In the genomic region with DNA sequence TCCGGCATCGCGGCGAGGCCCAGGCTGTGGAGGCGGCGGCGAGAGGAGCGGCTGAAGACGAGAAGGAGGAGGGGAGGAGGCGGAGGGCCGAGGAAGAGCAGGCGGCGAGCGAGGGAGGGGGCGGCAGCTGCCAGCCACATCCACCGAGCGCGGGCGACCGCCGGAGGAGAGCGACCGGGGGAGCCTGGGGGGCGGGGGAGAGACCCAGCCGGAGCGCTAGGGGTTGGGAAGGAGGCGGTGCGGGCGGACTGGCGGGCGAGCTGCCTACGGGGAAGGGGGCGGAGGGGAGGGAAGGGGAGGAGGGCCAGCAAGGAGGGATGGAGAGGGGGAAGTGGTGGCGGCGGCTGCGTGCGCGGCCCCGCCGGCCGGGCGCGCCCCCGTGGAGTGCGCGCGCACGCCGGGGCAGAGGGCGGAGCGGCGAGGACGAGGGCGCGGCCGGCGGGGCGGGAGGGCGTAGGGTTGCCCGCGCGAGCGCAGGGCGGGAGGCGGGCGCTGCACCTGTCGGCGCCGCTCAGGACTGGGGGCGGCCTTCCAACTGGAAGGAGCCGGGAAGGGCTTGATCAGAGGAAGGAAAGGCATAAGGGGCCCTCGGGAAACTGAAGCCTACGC, we compare ENCODE assay signal across 8 cellular contexts. TPM values are rescaled to one million over a fixed set of nuclear protein-coding genes. Genes with fewer than 3 reads are reported as not detected.
A peak's percentile ranks its signal among the peaks of the same experiment; 100 is the strongest.
DNase-seq lines count a peak whose midpoint lies in the region; ATAC-seq and TF ChIP-seq lines count a peak whose summit lies in the region.
"Not testable (repeated sequence)": the region's sequence is repeated elsewhere in the genome, so short reads cannot be mapped to it uniquely, and the experiment has no call there.

No MANE protein-coding gene starts in this region.

- H3K4me1 Mint-ChIP-seq in nephron; stimulated activated naive B cell treated with anti-CD40 and anti-IgM and Interleukin-4, amounts not matched to agents 10 μg/mL and 1 μg/mL and 100 μg/mL, for 72 hours: not testable (repeated sequence)

- peak overlapping the region; percentile 48 to 61 (median 56) for H3K4me3 Mint-ChIP-seq in nephron
- peak overlapping the region; percentile 63 to 81 for H3K4me3 Mint-ChIP-seq in stimulated activated naive B cell treated with anti-CD40 and anti-IgM and Interleukin-4, amounts not matched to agents 10 μg/mL and 1 μg/mL and 100 μg/mL, for 72 hours

- not testable (repeated sequence) for H3F3A ChIP-seq in DOHH2 (ENCODE audit: control insufficient read depth, insufficient read depth); Loucy (ENCODE audit: low read depth)

- not testable (repeated sequence) for H3K9me2 ChIP-seq in DOHH2 (replicated peaks; ENCODE audit: control insufficient read depth, low read length); Loucy (replicated peaks; ENCODE audit: low read depth, low read length)

- H3K4me3 ChIP-seq in DOHH2 (ENCODE audit: low read length): peak overlapping the region; percentile 61
- peak overlapping the region; percentile 65 for H3K4me3 ChIP-seq in Loucy (ENCODE audit: low read length, poor library complexity, severe bottlenecking)
- peak overlapping the region; percentile 46 for H3K4me3 ChIP-seq in fibroblast of pulmonary artery (replicated peaks; ENCODE audit: low read depth, low read length)

- not testable (repeated sequence) for H3K27me3 Mint-ChIP-seq in nephron (ENCODE audit: low read depth); stimulated activated naive B cell treated with anti-CD40 and anti-IgM and Interleukin-4, amounts not matched to agents 10 μg/mL and 1 μg/mL and 100 μg/mL, for 72 hours

- H3K9ac ChIP-seq in Loucy (ENCODE audit: low read depth, low read length, poor library complexity, severe bottlenecking): peak overlapping the region; percentile 64

- not testable (repeated sequence) for H3K27me3 ChIP-seq in DOHH2 (ENCODE audit: control insufficient read depth, low read length); Loucy (ENCODE audit: insufficient read depth, low read length, poor library complexity, severe bottlenecking)

- not testable (repeated sequence) for TF ChIP-seq CTCF in DOHH2 (IDR thresholded peaks at IDR 0.05; ENCODE audit: low read depth, low read length, poor library complexity, severe bottlenecking); Loucy (conservative IDR thresholded peaks at IDR 0.05; ENCODE audit: low read length); fibroblast of pulmonary artery (IDR thresholded peaks at IDR 0.05; ENCODE audit: low read length, missing control alignments); nephron (IDR thresholded peaks at IDR 0.05; ENCODE audit: unreplicated experiment in 3 of 3)

- H3K79me2 ChIP-seq in DOHH2 (ENCODE audit: control insufficient read depth, low read length) (peaks cover 35% of the 10 kb centered on the region), Loucy (ENCODE audit: insufficient read depth, low read length) (peaks cover 31% of the 10 kb centered on the region)

- not testable (repeated sequence) for H2AFZ ChIP-seq in Loucy (ENCODE audit: low read length)

- H3K9me3 Mint-ChIP-seq in nephron; stimulated activated naive B cell treated with anti-CD40 and anti-IgM and Interleukin-4, amounts not matched to agents 10 μg/mL and 1 μg/mL and 100 μg/mL, for 72 hours: not testable (repeated sequence)

- H3K4me2 ChIP-seq in DOHH2 (ENCODE audit: low read length) (peak overlapping the region; percentile 59), Loucy (ENCODE audit: low read depth, low read length, poor library complexity, severe bottlenecking) (peak overlapping the region; percentile 51)

- ATAC-seq in stimulated activated naive B cell treated with anti-CD40 and anti-IgM and Interleukin-4, amounts not matched to agents 10 μg/mL and 1 μg/mL and 100 μg/mL, for 72 hours (replicated peaks): peak; percentile 85 to 87

- H3K27ac Mint-ChIP-seq in nephron: peak overlapping the region in 1 of 3 experiments; percentile 63
- peak overlapping the region; percentile 37 for H3K27ac Mint-ChIP-seq in stimulated activated naive B cell treated with anti-CD40 and anti-IgM and Interleukin-4, amounts not matched to agents 10 μg/mL and 1 μg/mL and 100 μg/mL, for 72 hours

- 0 out of 2 replicates have a peak overlapping the region, but pooled peaks have one; percentile 34 for H3K27ac ChIP-seq in DOHH2 (ENCODE audit: low read depth, low read length)

- not testable (repeated sequence) for H3K9me3 ChIP-seq in DOHH2 (ENCODE audit: control insufficient read depth, insufficient read depth, low read length); Loucy (ENCODE audit: insufficient read depth, low read depth, low read length)

- not testable (repeated sequence) for H3K4me1 ChIP-seq in DOHH2 (ENCODE audit: control insufficient read depth, low read length); Loucy (ENCODE audit: insufficient read depth, low read length, poor library complexity, severe bottlenecking)

- H3K36me3 Mint-ChIP-seq in nephron (ENCODE audit: low read depth); stimulated activated naive B cell treated with anti-CD40 and anti-IgM and Interleukin-4, amounts not matched to agents 10 μg/mL and 1 μg/mL and 100 μg/mL, for 72 hours: not testable (repeated sequence)

- peak; percentile 72 for DNase-seq in H4 (ENCODE audit: low spot score)
- DNase-seq in SHP77 (lab: John Stamatoyannopoulos, UW): peak; percentile 78 to 88
- DNase-seq in activated T-helper 9 cell treated with anti-CD3 and anti-CD28 coated beads, Interleukin-2, amount 50 U/mL, for 16 hours (ENCODE audit: low read depth): peak; percentile 77
- DNase-seq in fibroblast of pulmonary artery (ENCODE audit: low read depth): peak; percentile 77
- peak; percentile 74 for DNase-seq in stimulated activated naive B cell treated with anti-CD40 and anti-IgM and Interleukin-4, amounts not matched to agents 10 μg/mL and 1 μg/mL and 100 μg/mL, for 72 hours

- not testable (repeated sequence) for H3K36me3 ChIP-seq in DOHH2 (ENCODE audit: control insufficient read depth, low read length); Loucy (ENCODE audit: insufficient read depth, low read length)

- H4K20me1 ChIP-seq in DOHH2 (ENCODE audit: control insufficient read depth, insufficient read depth, low read depth, low read length); Loucy (ENCODE audit: insufficient read depth, low read length, poor library complexity, severe bottlenecking): not testable (repeated sequence)

RNA-seq across cellular contexts. Expression of gene MRPL45, which starts 39.9 kb away (rescaled TPM):
- total RNA-seq in H4 (2014; rRNA removed; shearing (Covaris generic)): 59.2 and 59.5 TPM in 2 replicates

Comparison
In these comparisons a context has a peak if more than half of its experiments do, and no peak if none do; other contexts are left out.
1. Peak in every context shown above with its lines: DNase-seq, ATAC-seq, H3K4me3 ChIP-seq and H3K27ac ChIP-seq.